Comparison of ENCODE assay signal across 27 cellular contexts in the genomic region with DNA sequence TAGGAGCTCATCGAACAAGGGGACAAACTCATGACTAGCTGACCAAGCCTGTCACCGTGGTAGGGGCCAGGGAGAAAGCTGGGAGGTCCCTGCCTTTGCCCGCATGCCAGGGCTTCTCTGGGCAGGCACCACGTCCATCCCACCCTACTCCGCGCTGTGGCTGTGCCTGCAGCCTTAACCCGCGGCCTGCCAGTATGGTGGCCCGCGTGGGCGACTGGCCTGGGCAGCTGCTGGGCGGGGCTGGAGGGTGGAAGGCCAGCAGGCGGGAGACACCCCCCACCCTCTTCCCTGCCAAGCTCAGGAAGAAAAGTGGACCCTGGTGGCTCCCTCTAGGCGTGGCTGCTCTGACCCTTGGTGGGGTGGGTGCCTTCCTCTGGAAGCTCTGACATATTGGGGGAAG. TPM values are rescaled to one million over a fixed set of nuclear protein-coding genes. Genes with fewer than 3 reads are reported as not detected.
DNase-seq lines count a peak whose midpoint lies in the region; ATAC-seq, FAIRE-seq and TF ChIP-seq lines count a peak whose summit lies in the region.
"Had no signal": no experiment of that assay in that cellular context is flagged by ENCODE, and none has a peak within 500 bp of the region (broad histone marks: within the 10 kb centered on the region; RNA-seq: fewer than 3 reads in every experiment).

No MANE protein-coding gene starts in this region.

- H3K9me3 Mint-ChIP-seq in activated CD4-positive, alpha-beta T cell treated with anti-CD3 and anti-CD28 coated beads, Interleukin-2, amount 10 ng/mL, durations not matched to agents 24 days and 14 days: no peaks in the 10 kb centered on the region
- H3K9me3 Mint-ChIP-seq in osteocyte (ENCODE audit: unreplicated experiment) (no peaks in the 10 kb centered on the region), nephron progenitor cell (no peaks in the 10 kb centered on the region)
- H3K9me3 Mint-ChIP-seq: CD8-positive, alpha-beta T cell had no signal

- H3K4me1 Mint-ChIP-seq in activated CD4-positive, alpha-beta T cell treated with anti-CD3 and anti-CD28 coated beads, Interleukin-2, amount 10 ng/mL, durations not matched to agents 24 days and 14 days: peaks cover 6% of the 10 kb centered on the region
- H3K4me1 Mint-ChIP-seq in osteocyte (ENCODE audit: unreplicated experiment) (peaks cover 3% of the 10 kb centered on the region), nephron progenitor cell (peaks cover 26% of the 10 kb centered on the region)

- CTCF ChIA-PET in HEK293 (lab: Yijun Ruan, JAX): interaction anchor here (1.0 kb wide), 1 partner anchor 22 kb away, joined by 4 read pairs; no protein-coding TSS in a partner anchor

- H3K36me3 Mint-ChIP-seq in activated CD4-positive, alpha-beta T cell treated with anti-CD3 and anti-CD28 coated beads, Interleukin-2, amount 10 ng/mL, durations not matched to agents 24 days and 14 days (ENCODE audit: low read depth): peaks cover 8% of the 10 kb centered on the region
- H3K36me3 Mint-ChIP-seq in osteocyte (ENCODE audit: unreplicated experiment): peaks cover 7% of the 10 kb centered on the region
- H3K36me3 Mint-ChIP-seq in nephron progenitor cell (ENCODE audit: low read depth): no peaks in the 10 kb centered on the region

- peak; percentile 56 for DNase-seq in activated CD4-positive, alpha-beta T cell treated with anti-CD3 and anti-CD28 coated beads, Interleukin-2, amount 10 ng/mL, durations not matched to agents 24 days and 14 days
- DNase-seq in activated CD4-positive, alpha-beta T cell treated with anti-CD3 and anti-CD28 coated beads, Interleukin-2, amount 50 U/mL, for 1 hour: no peak
- peak; percentile 80 for DNase-seq in kidney
- peak; percentile 76 for DNase-seq in osteocyte (ENCODE audit: extremely low spot score, unreplicated experiment)
- DNase-seq in left lobe of liver (ENCODE audit: low spot score): no peak
- no peak for DNase-seq in NCI-H2227 (lab: John Stamatoyannopoulos, UW; ENCODE audit: unreplicated experiment)
- no peak for DNase-seq in nephron progenitor cell
- DNase-seq: ACHN; DMS153; GOT3; KBM-7; MM.1S; NCI-H1048; NCI-H1417 treated with DMSO at 0.1 percent for 48 hours; NCI-H187 treated with DMSO at 0.1 percent for 48 hours; NCI-H2107; NCI-H2227 treated with DMSO at 0.1 percent for 48 hours; NCI-H510A; NCI-H748 treated with DMSO at 0.1 percent for 48 hours; NK-92 treated with Interleukin-12 subunit alpha and Interleukin-12 subunit beta, amount 100 ng/mL, for 24 hours; SJCRH30 had no signal

- no peak overlapping the region for H3K27ac ChIP-seq in HEK293 (ENCODE audit: extremely low read depth, low read depth, low read length)
- no peak overlapping the region for H3K27ac ChIP-seq in kidney (ENCODE audit: low read depth in 2 of 2, low read length in 2 of 2)
- H3K27ac ChIP-seq: 22Rv1, BLaER1, SJCRH30 had no signal

- H3K4me3 ChIP-seq in HEK293 (ENCODE audit: low read depth, low read length) (no peak overlapping the region), kidney (ENCODE audit: low read length in 2 of 2) (no peak overlapping the region)
- H3K4me3 ChIP-seq: BLaER1, SJCRH30 had no signal

- H3K27ac Mint-ChIP-seq in activated CD4-positive, alpha-beta T cell treated with anti-CD3 and anti-CD28 coated beads, Interleukin-2, amount 10 ng/mL, durations not matched to agents 24 days and 14 days: no peak overlapping the region
- H3K27ac Mint-ChIP-seq in osteocyte (ENCODE audit: unreplicated experiment) (no peak overlapping the region), nephron progenitor cell (no peak overlapping the region)
- H3K27ac Mint-ChIP-seq: CD8-positive, alpha-beta T cell had no signal

- FAIRE-seq in kidney (lab: Jason Lieb, UNC): no peak
- FAIRE-seq: GM12892 had no signal

- peaks cover 0 to 7% of the 10 kb centered on the region in 2 experiments; a peak in 1 of 3 replicates for H3K36me3 ChIP-seq in HEK293 (ENCODE audit: control insufficient read depth in 2 of 2, insufficient read depth in 1 of 2, low read length in 2 of 2)
- no peaks in the 10 kb centered on the region for H3K36me3 ChIP-seq in kidney (ENCODE audit: control insufficient read depth in 1 of 2, insufficient read depth in 2 of 2, low read length in 2 of 2)
- H3K36me3 ChIP-seq: BLaER1, SJCRH30 had no signal

- POLR2A ChIA-PET in HEK293 (lab: Yijun Ruan, JAX): interaction anchor here (0.6 kb wide), 2 partner anchors 17 to 65 kb away, joined by 3 read pairs; no protein-coding TSS in a partner anchor

- H3K27me3 Mint-ChIP-seq in activated CD4-positive, alpha-beta T cell treated with anti-CD3 and anti-CD28 coated beads, Interleukin-2, amount 10 ng/mL, durations not matched to agents 24 days and 14 days: peaks cover 12% of the 10 kb centered on the region
- H3K27me3 Mint-ChIP-seq in osteocyte (ENCODE audit: unreplicated experiment) (no peaks in the 10 kb centered on the region), nephron progenitor cell (ENCODE audit: low read depth, poor library complexity) (no peaks in the 10 kb centered on the region)

- H3K9me3 ChIP-seq in HEK293 (ENCODE audit: control insufficient read depth, insufficient read depth, low read depth, low read length) (no peaks in the 10 kb centered on the region), kidney (ENCODE audit: control insufficient read depth in 1 of 2, low read length in 2 of 2) (no peaks in the 10 kb centered on the region)
- H3K9me3 ChIP-seq: BLaER1, SJCRH30 had no signal

- intact Hi-C loops in activated CD4-positive, alpha-beta T cell treated with anti-CD3 and anti-CD28 coated beads, Interleukin-2, amount 10 ng/mL, durations not matched to agents 24 days and 14 days (cut with micrococcal nuclease): no loop called here
- intact Hi-C loops in kidney (cut with DNase I): no loop called here

- H3K9ac ChIP-seq in kidney (ENCODE audit: low read length in 2 of 2): no peak overlapping the region
- H3K9ac ChIP-seq: BLaER1 had no signal

- ATAC-seq in left lobe of liver: no peak
- ATAC-seq: CD8-positive, alpha-beta T cell; HCT116 had no signal

- H3K4me1 ChIP-seq in HEK293 (ENCODE audit: control insufficient read depth, insufficient read depth, low read length) (no peaks in the 10 kb centered on the region), kidney (ENCODE audit: control insufficient read depth in 1 of 2, insufficient read depth in 1 of 2, low read depth in 1 of 2, low read length in 2 of 2) (peaks cover 0 to 4% of the 10 kb centered on the region in 2 donors)
- H3K4me1 ChIP-seq: SJCRH30 had no signal

- TF ChIP-seq CTCF in HEK293 (tag by site-specific recombination; IDR thresholded peaks at IDR 0.05) (no peak), kidney (IDR thresholded peaks at IDR 0.05; ENCODE audit: borderline replicate concordance, extremely low read depth, insufficient read depth) (no peak), osteocyte (IDR thresholded peaks at IDR 0.05) (no peak), nephron progenitor cell (IDR thresholded peaks at IDR 0.05) (no peak)

- H3K4me3 Mint-ChIP-seq in activated CD4-positive, alpha-beta T cell treated with anti-CD3 and anti-CD28 coated beads, Interleukin-2, amount 10 ng/mL, durations not matched to agents 24 days and 14 days: no peak overlapping the region
- H3K4me3 Mint-ChIP-seq in osteocyte (ENCODE audit: unreplicated experiment): no peak overlapping the region
- no peak overlapping the region for H3K4me3 Mint-ChIP-seq in nephron progenitor cell
- H3K4me3 Mint-ChIP-seq: CD8-positive, alpha-beta T cell had no signal

TF ChIP-seq in HEK293, 187 proteins besides CTCF, POLR2A, EP300 and RAD21:
- TF ChIP-seq ZFHX2 (tag by site-specific recombination; conservative IDR thresholded peaks at IDR 0.05): 0 out of 2 replicates have a peak, but pooled peaks have one; percentile 7
- no peak for TF ChIP-seq TSHZ1 (tag by site-specific recombination; IDR thresholded peaks at IDR 0.05; ENCODE audit: borderline replicate concordance)

RNA-seq across cellular contexts. Expression of gene SKI, which starts 3.5 kb away (rescaled TPM):
- 40.7 and 41.1 TPM in 2 replicates for total RNA-seq in activated CD4-positive, alpha-beta T cell treated with anti-CD3 and anti-CD28 coated beads, Interleukin-2, amount 10 ng/mL, durations not matched to agents 24 days and 14 days
- 78.6 TPM for total RNA-seq in kidney
- polyA plus RNA-seq in kidney (ENCODE audit: insufficient read depth, low read depth, low replicate concordance): 9.2 TPM
- total RNA-seq in osteocyte: 131 and 132 TPM in 2 replicates
- total RNA-seq in left lobe of liver: 38.8 TPM

RNA-seq across cellular contexts. Expression of gene FAAP20, which starts 30.0 kb away (rescaled TPM):
- 55.8 and 60.3 TPM in 2 replicates for total RNA-seq in activated CD4-positive, alpha-beta T cell treated with anti-CD3 and anti-CD28 coated beads, Interleukin-2, amount 10 ng/mL, durations not matched to agents 24 days and 14 days
- total RNA-seq in kidney (69.0 TPM), osteocyte (85.1 and 90.4 TPM in 2 replicates), left lobe of liver (24.8 TPM)
- polyA plus RNA-seq in kidney (ENCODE audit: insufficient read depth, low read depth, low replicate concordance): 109 TPM

Comparison
In these comparisons a context has a peak if more than half of its experiments do, and no peak if none do; other contexts are left out.
1. DNase-seq: peak in activated CD4-positive, alpha-beta T cell treated with anti-CD3 and anti-CD28 coated beads, Interleukin-2, amount 10 ng/mL, durations not matched to agents 24 days and 14 days (single experiment), kidney (single experiment) and osteocyte (single experiment); none in activated CD4-positive, alpha-beta T cell treated with anti-CD3 and anti-CD28 coated beads, Interleukin-2, amount 50 U/mL, for 1 hour (single experiment), left lobe of liver (single experiment), NCI-H2227 (single experiment) and nephron progenitor cell (single experiment).